In the genomic region with DNA sequence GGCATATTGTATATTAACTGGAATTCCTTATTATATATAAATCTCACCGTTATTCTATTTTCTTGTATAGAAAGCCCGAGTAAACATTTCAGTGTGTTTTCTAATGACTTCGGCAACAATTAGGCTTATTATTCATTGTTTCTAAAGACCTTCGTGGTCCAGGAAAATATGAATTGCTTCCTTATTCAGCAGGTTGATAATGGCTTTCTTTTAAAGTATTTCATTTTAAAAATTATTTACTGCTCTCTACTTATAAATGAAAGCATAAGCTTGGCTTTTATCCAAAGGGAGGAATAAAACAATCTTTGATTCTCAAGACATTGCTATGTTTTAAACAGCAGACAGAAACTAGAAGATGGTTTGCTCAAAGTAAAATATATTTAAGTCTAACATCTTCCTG, we compare ENCODE assay signal across 36 cellular contexts.
"Had no signal": no experiment of that assay in that cellular context is flagged by ENCODE, and none has a peak within 500 bp of the region (broad histone marks: within the 10 kb centered on the region; RNA-seq: fewer than 3 reads in every experiment).

No MANE protein-coding gene starts in this region.

- H3K27ac Mint-ChIP-seq: activated B cell treated with CpG ODN at 0.5 μM for 24 hours; activated CD4-positive, alpha-beta memory T cell treated with anti-CD3 and anti-CD28 coated beads for 36 hours; activated CD4-positive, alpha-beta T cell treated with anti-CD3 and anti-CD28 coated beads, Interleukin-2, amount 10 ng/mL, durations not matched to agents 24 days and 14 days; activated CD8-positive, alpha-beta T cell treated with anti-CD3 and anti-CD28 coated beads for 36 hours; activated naive CD4-positive, alpha-beta T cell treated with anti-CD3 and anti-CD28 coated beads for 36 hours; activated naive CD4-positive, alpha-beta T cell treated with anti-CD3 and anti-CD28 coated beads, Interleukin-2, amount 50 U/mL, for 72 hours; activated naive CD8-positive, alpha-beta T cell treated with anti-CD3 and anti-CD28 coated beads for 36 hours; activated T-cell treated with anti-CD3 and anti-CD28 coated beads, Interleukin-2, amount 50 U/mL, for 72 hours; activated T-helper 1 cell treated with anti-CD3 and anti-CD28 coated beads, Interleukin-12 subunit alpha, Interleukin-12 subunit beta, Interleukin-2, Interleukin-4 antibody, amounts not matched to agents 30 ng/mL and 10 ng/mL and 1 ng/mL, durations not matched to agents 14 hours and 24 hours and 36 hours; activated T-helper 17 cell treated with anti-CD3 and anti-CD28 coated beads, Interleukin-2, amount 50 U/mL, for 72 hours; T-helper 1 cell treated with Interleukin-12 subunit alpha and Interleukin-12 subunit beta and Interleukin-4 antibody, amounts not matched to agents 30 μg/mL and 1 μg/mL, for 36 hours; T-helper 2 cell treated with Interferon-gamma antibody and Interleukin-4, amounts not matched to agents 5 μg/mL and 100 μg/mL, for 36 hours had no signal

- ATAC-seq: activated CD8-positive, alpha-beta T cell treated with anti-CD3 and anti-CD28 coated beads for 36 hours; activated naive CD4-positive, alpha-beta T cell treated with anti-CD3 and anti-CD28 coated beads, Interleukin-2, amount 50 U/mL, for 72 hours; activated T-cell treated with anti-CD3 and anti-CD28 coated beads, Interleukin-2, amount 50 U/mL, for 4 hours; activated T-cell treated with anti-CD3 and anti-CD28 coated beads, Interleukin-2, amount 50 U/mL, for 72 hours; activated T-helper 17 cell treated with anti-CD3 and anti-CD28 coated beads, Interleukin-2, amount 50 U/mL, for 72 hours; body of pancreas had no signal

- H3K4me1 ChIP-seq: adrenal gland, body of pancreas, breast epithelium had no signal

- H3K27ac ChIP-seq: adrenal gland, body of pancreas, brain microvascular endothelial cell, breast epithelium, VCaP had no signal

- DNase-seq: activated B cell treated with CpG ODN at 0.5 μM for 24 hours; activated CD4-positive, alpha-beta memory T cell treated with anti-CD3 and anti-CD28 coated beads for 36 hours; activated CD4-positive, alpha-beta T cell treated with anti-CD3 and anti-CD28 coated beads for 4 hours; activated CD4-positive, alpha-beta T cell treated with anti-CD3 and anti-CD28 coated beads, Interleukin-2, amount 10 ng/mL, durations not matched to agents 24 days and 14 days; activated CD4-positive, alpha-beta T cell treated with anti-CD3 and anti-CD28 coated beads, Interleukin-2, amount 50 U/mL, for 1 hour; activated CD4-positive, alpha-beta T cell treated with anti-CD3 and anti-CD28 coated beads, Interleukin-2, amount 50 U/mL, for 4 hours; activated CD4-positive, CD25-positive, alpha-beta regulatory T cell treated with anti-CD3 and anti-CD28 coated beads, Interleukin-2, amount 50 U/mL, for 72 hours; activated CD8-positive, alpha-beta memory T cell treated with anti-CD3 and anti-CD28 coated beads, Interleukin-2, amount 50 U/mL, for 4 hours; activated CD8-positive, alpha-beta T cell treated with anti-CD3 and anti-CD28 coated beads for 36 hours; activated effector memory CD4-positive, alpha-beta T cell treated with anti-CD3 and anti-CD28 coated beads, Interleukin-2, amount 50 U/mL, for 16 hours; activated gamma-delta T cell treated with Interleukin-2 at 50 U/mL for 16 hours; activated naive CD4-positive, alpha-beta T cell; activated naive CD4-positive, alpha-beta T cell treated with anti-CD3 and anti-CD28 coated beads for 36 hours; activated naive CD4-positive, alpha-beta T cell treated with anti-CD3 and anti-CD28 coated beads, Interleukin-2, amount 50 U/mL, for 16 hours; activated naive CD8-positive, alpha-beta T cell treated with anti-CD3 and anti-CD28 coated beads for 36 hours; activated T-cell treated with anti-CD3 and anti-CD28 coated beads for 4 hours; activated T-cell treated with anti-CD3 and anti-CD28 coated beads, Interleukin-2, amount 50 U/mL, for 1 hour; activated T-cell treated with anti-CD3 and anti-CD28 coated beads, Interleukin-2, amount 50 U/mL, for 4 hours; activated T-cell treated with anti-CD3 and anti-CD28 coated beads, Interleukin-2, amount 50 U/mL, for 72 hours; adrenal gland; amniotic stem cell; aorta; body of pancreas; brain microvascular endothelial cell; central memory CD4-positive, alpha-beta T cell; T-helper 1 cell; T-helper 2 cell; T-helper 9 cell had no signal

- FAIRE-seq: astrocyte had no signal

- H3K4me1 Mint-ChIP-seq: activated B cell treated with CpG ODN at 0.5 μM for 24 hours; activated CD4-positive, alpha-beta T cell treated with anti-CD3 and anti-CD28 coated beads, Interleukin-2, amount 10 ng/mL, durations not matched to agents 24 days and 14 days; activated naive CD8-positive, alpha-beta T cell treated with anti-CD3 and anti-CD28 coated beads for 36 hours; activated T-helper 17 cell treated with anti-CD3 and anti-CD28 coated beads, Interleukin-2, amount 50 U/mL, for 72 hours had no signal

- H3K9me3 ChIP-seq: adrenal gland, body of pancreas, breast epithelium had no signal

- H3K36me3 Mint-ChIP-seq: activated CD4-positive, alpha-beta memory T cell treated with anti-CD3 and anti-CD28 coated beads for 36 hours; activated naive CD4-positive, alpha-beta T cell treated with anti-CD3 and anti-CD28 coated beads, Interleukin-2, amount 50 U/mL, for 72 hours; activated naive CD8-positive, alpha-beta T cell treated with anti-CD3 and anti-CD28 coated beads for 36 hours had no signal

- H3K36me3 ChIP-seq: adrenal gland, brain microvascular endothelial cell, breast epithelium had no signal

- H3K9me3 Mint-ChIP-seq: activated CD4-positive, alpha-beta memory T cell treated with anti-CD3 and anti-CD28 coated beads for 36 hours; activated CD4-positive, alpha-beta T cell treated with anti-CD3 and anti-CD28 coated beads, Interleukin-2, amount 10 ng/mL, durations not matched to agents 24 days and 14 days; activated naive CD4-positive, alpha-beta T cell treated with anti-CD3 and anti-CD28 coated beads for 36 hours; activated naive CD8-positive, alpha-beta T cell treated with anti-CD3 and anti-CD28 coated beads for 36 hours; activated T-cell treated with anti-CD3 and anti-CD28 coated beads, Interleukin-2, amount 50 U/mL, for 72 hours; activated T-helper 1 cell treated with anti-CD3 and anti-CD28 coated beads, Interleukin-12 subunit alpha, Interleukin-12 subunit beta, Interleukin-2, Interleukin-4 antibody, amounts not matched to agents 30 ng/mL and 10 ng/mL and 1 ng/mL, durations not matched to agents 14 hours and 24 hours and 36 hours; T-helper 1 cell treated with Interleukin-12 subunit alpha and Interleukin-12 subunit beta and Interleukin-4 antibody, amounts not matched to agents 30 μg/mL and 1 μg/mL, for 36 hours; T-helper 2 cell treated with Interferon-gamma antibody and Interleukin-4, amounts not matched to agents 5 μg/mL and 100 μg/mL, for 36 hours had no signal

- H3K4me3 Mint-ChIP-seq: activated B cell treated with CpG ODN at 0.5 μM for 24 hours; activated CD4-positive, alpha-beta memory T cell treated with anti-CD3 and anti-CD28 coated beads for 36 hours; activated CD4-positive, alpha-beta T cell treated with anti-CD3 and anti-CD28 coated beads, Interleukin-2, amount 10 ng/mL, durations not matched to agents 24 days and 14 days; activated CD8-positive, alpha-beta T cell treated with anti-CD3 and anti-CD28 coated beads for 36 hours; activated naive CD4-positive, alpha-beta T cell treated with anti-CD3 and anti-CD28 coated beads for 36 hours; activated naive CD8-positive, alpha-beta T cell treated with anti-CD3 and anti-CD28 coated beads for 36 hours; activated T-cell treated with anti-CD3 and anti-CD28 coated beads, Interleukin-2, amount 50 U/mL, for 4 hours; activated T-cell treated with anti-CD3 and anti-CD28 coated beads, Interleukin-2, amount 50 U/mL, for 72 hours; activated T-helper 1 cell treated with anti-CD3 and anti-CD28 coated beads, Interleukin-12 subunit alpha, Interleukin-12 subunit beta, Interleukin-2, Interleukin-4 antibody, amounts not matched to agents 30 ng/mL and 10 ng/mL and 1 ng/mL, durations not matched to agents 14 hours and 24 hours and 36 hours; activated T-helper 17 cell treated with anti-CD3 and anti-CD28 coated beads, Interleukin-2, amount 50 U/mL, for 72 hours; T-helper 1 cell treated with Interleukin-12 subunit alpha and Interleukin-12 subunit beta and Interleukin-4 antibody, amounts not matched to agents 30 μg/mL and 1 μg/mL, for 36 hours; T-helper 2 cell treated with Interferon-gamma antibody and Interleukin-4, amounts not matched to agents 5 μg/mL and 100 μg/mL, for 36 hours had no signal

- H3K27me3 Mint-ChIP-seq: activated B cell treated with CpG ODN at 0.5 μM for 24 hours; activated CD4-positive, alpha-beta memory T cell treated with anti-CD3 and anti-CD28 coated beads for 36 hours; activated CD4-positive, alpha-beta T cell treated with anti-CD3 and anti-CD28 coated beads, Interleukin-2, amount 10 ng/mL, durations not matched to agents 24 days and 14 days; activated CD8-positive, alpha-beta T cell treated with anti-CD3 and anti-CD28 coated beads for 36 hours; activated naive CD8-positive, alpha-beta T cell treated with anti-CD3 and anti-CD28 coated beads for 36 hours; activated T-helper 17 cell treated with anti-CD3 and anti-CD28 coated beads, Interleukin-2, amount 50 U/mL, for 72 hours had no signal

- H3K27me3 ChIP-seq: adrenal gland, body of pancreas, brain microvascular endothelial cell, breast epithelium had no signal

- H3K4me3 ChIP-seq: adrenal gland, body of pancreas, breast epithelium had no signal
